ENCODE assay signal across 10 cellular contexts in genomic region chr20:53080969-53081871, GRCh38.
DNase-seq lines count a peak whose midpoint lies in the region; ATAC-seq and TF ChIP-seq lines count a peak whose summit lies in the region.
"Had no signal": no experiment of that assay in that cellular context is flagged by ENCODE, and none has a peak within 500 bp of the region (broad histone marks: within the 10 kb centered on the region; RNA-seq: fewer than 3 reads in every experiment).

No MANE protein-coding gene starts in this region.

- H3K36me3 ChIP-seq in A673 (ENCODE audit: insufficient read depth, low read length, poor library complexity, severe bottlenecking), result no peaks in the 10 kb centered on the region
- no peaks in the 10 kb centered on the region for H3K36me3 ChIP-seq in lower lobe of right lung
- H3K36me3 ChIP-seq: BLaER1 treated with 17β-estradiol and CSF1 and Interleukin-3, amounts not matched to agents 10 nM and 100 nM had no signal

- H3K4me1 ChIP-seq in A673 (ENCODE audit: insufficient read depth, low read length, poor library complexity, severe bottlenecking) (peaks cover 62% of the 10 kb centered on the region), lower lobe of right lung (peaks cover 14% of the 10 kb centered on the region)

- CTCF ChIA-PET in A673 (lab: Charles Lee), result interaction anchor here (0.7 kb wide), 1 partner anchor 741 kb away, joined by 3 read pairs; no protein-coding TSS in a partner anchor

- peak overlapping the region; percentile 73 to 92 for H3K27ac Mint-ChIP-seq in activated naive CD4-positive, alpha-beta T cell treated with anti-CD3 and anti-CD28 coated beads, Interleukin-2, amount 50 U/mL, for 72 hours

- H3K9me3 ChIP-seq in A673 (ENCODE audit: low read depth, low read length, poor library complexity, severe bottlenecking) (no peaks in the 10 kb centered on the region), lower lobe of right lung (no peaks in the 10 kb centered on the region)
- H3K9me3 ChIP-seq: BLaER1 treated with 17β-estradiol and CSF1 and Interleukin-3, amounts not matched to agents 10 nM and 100 nM had no signal

- peaks cover 0 to 4% of the 10 kb centered on the region in 2 donors for H3K9me3 Mint-ChIP-seq in activated naive CD4-positive, alpha-beta T cell treated with anti-CD3 and anti-CD28 coated beads, Interleukin-2, amount 50 U/mL, for 72 hours

- POLR2A ChIA-PET in A673 (lab: Charles Lee; ENCODE audit: low non-redundant PET), result interaction anchor here (0.6 kb wide), 1 partner anchor 24 kb away, joined by 3 read pairs; no protein-coding TSS in a partner anchor

- H3K27ac ChIP-seq in A673 (ENCODE audit: low read depth, low read length, poor library complexity, severe bottlenecking) (peak overlapping the region; percentile 57), lower lobe of right lung (peak overlapping the region; percentile 8)
- H3K27ac ChIP-seq: BLaER1 treated with 17β-estradiol and CSF1 and Interleukin-3, amounts not matched to agents 10 nM and 100 nM had no signal

- H3K36me3 Mint-ChIP-seq in activated naive CD4-positive, alpha-beta T cell treated with anti-CD3 and anti-CD28 coated beads, Interleukin-2, amount 50 U/mL, for 72 hours, result peaks cover 0 to 41% of the 10 kb centered on the region in 2 donors

- intact Hi-C loops in A673 (cut with micrococcal nuclease; ENCODE audit: unreplicated experiment) (no loop called here), lower lobe of right lung (cut with DNase I) (no loop called here)

- BruUV-seq in A673 (replicated peaks; lab: Mats Ljungman, UMichigan), result no TSS peak

- no peak for ATAC-seq in activated naive CD4-positive, alpha-beta T cell treated with anti-CD3 and anti-CD28 coated beads, Interleukin-2, amount 50 U/mL, for 72 hours
- ATAC-seq in lower lobe of right lung, result peak; percentile 88 to 93

- TF ChIP-seq CTCF in A673 (conservative IDR thresholded peaks at IDR 0.05; ENCODE audit: low read depth, low read length) (no peak), lower lobe of right lung (IDR thresholded peaks at IDR 0.05) (no peak)

- H3K4me3 ChIP-seq in A673 (ENCODE audit: low read depth, low read length, poor library complexity, severe bottlenecking) (no peak overlapping the region), lower lobe of right lung (no peak overlapping the region)
- H3K4me3 ChIP-seq: BLaER1 treated with 17β-estradiol and CSF1 and Interleukin-3, amounts not matched to agents 10 nM and 100 nM had no signal

- H3K27me3 ChIP-seq in A673 (replicated peaks; ENCODE audit: insufficient read depth, low read depth, low read length, poor library complexity) (no peaks in the 10 kb centered on the region), lower lobe of right lung (ENCODE audit: low read depth) (no peaks in the 10 kb centered on the region)
- H3K27me3 ChIP-seq: BLaER1 treated with 17β-estradiol and CSF1 and Interleukin-3, amounts not matched to agents 10 nM and 100 nM had no signal

- DNase-seq in A673 (ENCODE audit: low spot score), result no peak
- DNase-seq in NCI-H2029 treated with DMSO at 0.1 percent for 48 hours (lab: John Stamatoyannopoulos, UW), result peak; percentile 77
- no peak for DNase-seq in activated naive CD4-positive, alpha-beta T cell treated with anti-CD3 and anti-CD28 coated beads, Interleukin-2, amount 50 U/mL, for 72 hours (ENCODE audit: low spot score in 2 of 2)
- peak; percentile 48 for DNase-seq in lower lobe of right lung
- no peak for DNase-seq in cerebellum (ENCODE audit: low spot score)
- DNase-seq in germinal center (ENCODE audit: low spot score), result no peak
- DNase-seq in COR-L47 (lab: John Stamatoyannopoulos, UW), result no peak
- no peak for DNase-seq in NCI-H345 treated with DMSO at 0.1 percent for 48 hours (lab: John Stamatoyannopoulos, UW; ENCODE audit: unreplicated experiment)
- DNase-seq: posterior cingulate gyrus had no signal

Comparison
In these comparisons a context has a peak if more than half of its experiments do, and no peak if none do; other contexts are left out.
1. DNase-seq: peak in NCI-H2029 treated with DMSO at 0.1 percent for 48 hours (single experiment) and lower lobe of right lung (single experiment); none in A673 (single experiment), activated naive CD4-positive, alpha-beta T cell treated with anti-CD3 and anti-CD28 coated beads, Interleukin-2, amount 50 U/mL, for 72 hours (0 of 2), cerebellum (single experiment), germinal center (single experiment), COR-L47 (single experiment) and NCI-H345 treated with DMSO at 0.1 percent for 48 hours (single experiment).
2. ATAC-seq: peak in lower lobe of right lung (2 of 2); none in activated naive CD4-positive, alpha-beta T cell treated with anti-CD3 and anti-CD28 coated beads, Interleukin-2, amount 50 U/mL, for 72 hours (0 of 2).